8 cellular contexts compared by ENCODE assay signal in the genomic region with DNA sequence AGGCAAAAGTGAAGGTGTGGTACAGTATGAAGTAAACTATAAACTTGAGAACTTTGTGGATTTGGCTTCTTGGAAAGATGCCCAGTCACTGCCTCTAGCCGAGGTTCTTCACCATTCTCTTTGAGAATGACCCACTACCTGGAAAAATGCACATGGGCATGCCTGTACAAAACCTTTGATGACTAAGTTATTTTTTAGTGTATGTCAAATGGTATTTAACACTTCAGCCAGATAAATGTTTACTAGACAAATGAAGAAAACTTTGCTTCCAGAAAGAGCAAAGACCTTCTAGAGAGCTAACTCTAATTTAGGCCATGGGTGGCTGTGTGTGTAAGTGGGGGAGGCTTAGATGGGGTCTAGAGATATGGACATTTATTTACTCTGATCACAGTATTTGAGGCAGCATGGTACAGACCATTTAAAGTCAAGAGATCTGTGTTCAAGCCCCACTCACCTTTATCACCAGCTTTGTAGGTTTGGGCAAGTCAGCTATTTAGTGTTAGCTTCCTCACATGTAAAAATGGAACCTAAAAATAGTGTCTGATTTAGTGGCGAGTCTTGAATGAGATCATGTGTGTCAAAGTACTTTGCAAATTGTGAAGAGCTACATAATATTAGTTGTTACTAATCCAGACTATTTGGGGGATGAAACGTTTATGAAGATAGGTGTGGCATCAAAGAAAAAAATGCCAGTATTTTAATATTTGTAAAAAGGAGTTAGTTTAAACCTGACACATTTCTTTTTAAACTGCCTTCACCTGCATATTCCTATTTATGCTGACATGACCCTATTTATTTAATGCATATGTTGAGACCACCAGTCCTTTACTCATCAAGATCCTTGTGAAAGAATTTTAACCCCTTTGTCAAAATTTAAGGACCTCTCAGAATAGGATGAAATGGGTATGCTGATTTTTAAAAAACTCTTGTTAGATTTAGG. TPM values are rescaled to one million over a fixed set of nuclear protein-coding genes. Genes with fewer than 3 reads are reported as not detected.
DNase-seq lines count a peak whose midpoint lies in the region; ATAC-seq and TF ChIP-seq lines count a peak whose summit lies in the region.

No MANE protein-coding gene starts in this region.

- no peaks in the 10 kb centered on the region for H3K9me3 ChIP-seq in body of pancreas
- no peaks in the 10 kb centered on the region for H3K9me3 ChIP-seq in left lung
- no peaks in the 10 kb centered on the region for H3K9me3 ChIP-seq in transverse colon

- intact Hi-C loops in body of pancreas (cut with DNase I) (no loop called here), left lung (cut with DNase I) (no loop called here), transverse colon (cut with DNase I; ENCODE audit: low total_unique reads) (no loop called here)

- DNase-seq in DMS 273 (lab: John Stamatoyannopoulos, UW; ENCODE audit: unreplicated experiment): peak; percentile 98
- peak; percentile 44 for DNase-seq in LHCN-M2 (ENCODE audit: low read depth)
- DNase-seq in body of pancreas: peak in 1 of 4 donors; percentile 10
- no peak for DNase-seq in left lung
- peak; percentile 22 for DNase-seq in transverse colon
- no peak for DNase-seq in NCI-H146 (lab: John Stamatoyannopoulos, UW)
- no peak for DNase-seq in activated CD4-positive, CD25-positive, alpha-beta regulatory T cell treated with anti-CD3 and anti-CD28 coated beads, Interleukin-2, amount 50 U/mL, for 72 hours
- DNase-seq in cerebellum (ENCODE audit: low spot score): no peak

- no peaks in the 10 kb centered on the region for H3K36me3 ChIP-seq in body of pancreas (replicated peaks in 1 of 2; ENCODE audit: insufficient read depth in 1 of 2, low read depth in 2 of 2)
- H3K36me3 ChIP-seq in left lung: no peaks in the 10 kb centered on the region
- H3K36me3 ChIP-seq in transverse colon: no peaks in the 10 kb centered on the region

- H3K4me1 ChIP-seq in body of pancreas (peaks cover 79% of the 10 kb centered on the region), left lung (peaks cover 31 to 85% of the 10 kb centered on the region in 2 donors), transverse colon (peaks cover 26 to 81% (median 61%) of the 10 kb centered on the region in 4 donors)

- TF ChIP-seq EP300 in transverse colon (IDR thresholded peaks at IDR 0.05; ENCODE audit: low read depth): no peak

- TF ChIP-seq CTCF in body of pancreas (IDR thresholded peaks at IDR 0.05): no peak
- TF ChIP-seq CTCF in left lung (IDR thresholded peaks at IDR 0.05): no peak
- TF ChIP-seq CTCF in transverse colon (IDR thresholded peaks at IDR 0.05): no peak

- H3K27me3 ChIP-seq in body of pancreas (no peaks in the 10 kb centered on the region), left lung (no peaks in the 10 kb centered on the region), transverse colon (no peaks in the 10 kb centered on the region)

- H3K27ac ChIP-seq in body of pancreas (peak overlapping the region; percentile 6 to 81 (median 60)), left lung (peak overlapping the region; percentile 79 to 86), transverse colon (peak overlapping the region; percentile 84 to 88 (median 85))

- H3K4me3 ChIP-seq in body of pancreas: no peak overlapping the region
- no peak overlapping the region for H3K4me3 ChIP-seq in left lung
- H3K4me3 ChIP-seq in transverse colon: peak overlapping the region in 3 of 4 donors; percentile 41 to 63 (median 45)

- in situ Hi-C loops in transverse colon (cut with MboI; ENCODE audit: low pct_ligation_motif_present in 1 of 4, low pct_unique_long_range_greater_than_20kb in 1 of 4, low sequenced_read_pairs in 3 of 4): no loop called here

- ATAC-seq in body of pancreas (no peak), left lung (peak; percentile 45)

- no peak for TF ChIP-seq POLR2A in body of pancreas (IDR thresholded peaks at IDR 0.05)
- TF ChIP-seq POLR2A in transverse colon (IDR thresholded peaks at IDR 0.05): no peak

- 4% methylated on average over 3 of the region's 3 CpGs for WGBS in body of pancreas, 2 donors
- WGBS in transverse colon (ENCODE audit: low coverage in 1 of 2), 2 donors: 9% methylated on average over 3 of the region's 3 CpGs

RNA-seq across cellular contexts. Expression of a gene that starts 20.2 kb away (rescaled TPM):
- total RNA-seq in LHCN-M2 (2014; rRNA removed): 31.3 and 33.1 TPM in 2 replicates
- polyA plus RNA-seq in LHCN-M2 (2012): 27.2 TPM
- 10 to 100 TPM; 37.2 to 44.9 TPM for total RNA-seq in body of pancreas
- total RNA-seq in left lung: 10 to 100 TPM; 54.6 to 56.0 TPM
- 100 to 1,000 TPM in 1 of 4 donors, 10 to 100 TPM in 3; 34.4 to 101 (median 76.4) TPM for total RNA-seq in transverse colon
- 41.5 TPM for total RNA-seq in cerebellum

RNA-seq across cellular contexts. Expression of a gene that starts 46.3 kb away (rescaled TPM):
- total RNA-seq in LHCN-M2 (2014; rRNA removed): 0.11 and 0.19 TPM in 2 replicates
- 0.10 TPM for polyA plus RNA-seq in LHCN-M2 (2012)
- total RNA-seq in body of pancreas: 1 to 10 TPM in 1 of 2 donors, under 1 TPM in 1; 0.66 to 2.1 TPM
- total RNA-seq in left lung: 1 to 10 TPM; 4.4 to 5.0 TPM
- total RNA-seq in transverse colon: 10 to 100 TPM in 1 of 4 donors, 1 to 10 TPM in 3; 1.9 to 14.7 (median 5.4) TPM
- total RNA-seq in cerebellum: 28.9 TPM

Comparison
In these comparisons a context has a peak if more than half of its experiments do, and no peak if none do; other contexts are left out.
1. DNase-seq: peak in DMS 273 (single experiment), LHCN-M2 (single experiment) and transverse colon (single experiment); none in left lung (0 of 2), NCI-H146 (single experiment), activated CD4-positive, CD25-positive, alpha-beta regulatory T cell treated with anti-CD3 and anti-CD28 coated beads, Interleukin-2, amount 50 U/mL, for 72 hours (single experiment) and cerebellum (single experiment).
2. H3K4me3 ChIP-seq: peak in transverse colon (3 of 4); none in body of pancreas (0 of 2) and left lung (0 of 2).
3. Peak in every context shown above with its lines, with median percentiles within 50 percentile points of each other: H3K27ac ChIP-seq.